Comparison of ENCODE assay signal across 8 cellular contexts in the genomic region with DNA sequence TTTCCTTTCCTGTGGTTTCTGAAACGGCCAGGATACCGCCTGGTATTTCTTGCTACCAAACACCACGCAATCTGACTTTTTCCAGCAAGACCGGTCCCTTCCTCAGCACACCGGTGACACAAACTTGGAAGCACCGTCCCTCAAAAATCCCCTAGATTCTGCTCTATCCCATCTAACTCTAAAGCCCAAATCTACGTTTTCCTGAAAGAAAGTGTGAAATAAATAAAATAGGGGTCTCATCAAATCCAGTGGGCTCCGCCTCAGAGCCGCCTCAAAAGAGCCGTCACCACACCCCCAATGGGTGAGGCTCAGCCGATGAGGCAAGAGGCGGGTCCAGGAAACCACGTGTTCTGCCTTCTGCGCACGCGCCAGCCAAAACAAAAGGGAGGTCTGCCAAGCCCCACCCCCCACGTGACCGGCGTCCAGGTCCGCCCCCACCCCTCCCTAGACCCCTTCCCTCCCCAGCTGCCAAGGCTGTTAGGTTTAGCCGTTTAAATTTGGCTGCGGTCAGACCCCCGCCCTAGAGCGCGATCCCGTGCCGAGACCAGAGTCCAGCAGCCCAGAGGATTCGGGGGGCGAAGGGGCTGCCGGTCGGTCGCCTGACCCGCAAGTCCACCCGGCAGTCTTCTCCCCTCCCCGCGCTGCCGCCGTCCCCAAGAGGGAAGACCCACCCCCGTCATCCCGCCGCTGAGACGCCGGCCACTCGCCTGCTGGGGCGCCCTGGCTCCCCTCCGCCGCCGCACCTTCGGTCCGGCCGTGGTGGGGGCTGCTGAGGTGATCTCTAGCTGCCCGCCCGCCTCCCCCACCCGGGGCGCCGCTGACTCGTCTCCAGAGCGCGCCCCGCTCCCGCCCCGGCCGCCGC. TPM values are rescaled to one million over a fixed set of nuclear protein-coding genes. Genes with fewer than 3 reads are reported as not detected.
DNase-seq lines count a peak whose midpoint lies in the region; ATAC-seq and TF ChIP-seq lines count a peak whose summit lies in the region.

No MANE protein-coding gene starts in this region.

- WGBS in gastroesophageal sphincter (ENCODE audit: low coverage in 1 of 2), 2 donors, result 0 to 3% methylated on average over 6 to 7 of the region's 64 CpGs

- no peaks in the 10 kb centered on the region for H3K9me3 ChIP-seq in gastroesophageal sphincter
- no peaks in the 10 kb centered on the region for H3K9me3 ChIP-seq in neutrophil

- H3K36me3 ChIP-seq in gastroesophageal sphincter (no peaks in the 10 kb centered on the region), neutrophil (no peaks in the 10 kb centered on the region)

- H3K4me1 Mint-ChIP-seq in HFFc6 (ENCODE audit: low read depth), result peaks cover 42% of the 10 kb centered on the region

- H3K27ac Mint-ChIP-seq in HFFc6, result peak overlapping the region; percentile 99

- peak; percentile 88 for ATAC-seq in gastroesophageal sphincter

- peak overlapping the region; percentile 98 for H3K4me3 Mint-ChIP-seq in HFFc6

- peak overlapping the region; percentile 87 to 100 (median 100) for H3K27ac ChIP-seq in gastroesophageal sphincter
- peak overlapping the region; percentile 99 for H3K27ac ChIP-seq in neutrophil
- H3K27ac ChIP-seq in substantia nigra (ENCODE audit: low read depth, low read length, poor library complexity, severe bottlenecking), result peak overlapping the region; percentile 99

- no peaks in the 10 kb centered on the region; the same call in 1 of the 2 replicates for H3K27me3 Mint-ChIP-seq in HFFc6 (ENCODE audit: insufficient read depth)

- H3K4me3 ChIP-seq in gastroesophageal sphincter, result peak overlapping the region; percentile 46 to 87
- peak overlapping the region; percentile 60 to 95 for H3K4me3 ChIP-seq in neutrophil (ENCODE audit: low read depth in 1 of 2, low read length in 1 of 2)

- no peaks in the 10 kb centered on the region for H3K27me3 ChIP-seq in gastroesophageal sphincter
- H3K27me3 ChIP-seq in neutrophil, result peaks cover 14% of the 10 kb centered on the region

- TF ChIP-seq CTCF in HFFc6 (IDR thresholded peaks at IDR 0.05), result no peak
- no peak for TF ChIP-seq CTCF in gastroesophageal sphincter (IDR thresholded peaks at IDR 0.05)
- no peak for TF ChIP-seq CTCF in neutrophil (IDR thresholded peaks at IDR 0.05)

- no peaks in the 10 kb centered on the region for H3K36me3 Mint-ChIP-seq in HFFc6 (ENCODE audit: low read depth)

- DNase-seq in GM04504 (ENCODE audit: low read depth) (peak; percentile 86), HFFc6 (peak; percentile 95), NAMALWA (ENCODE audit: low spot score) (peak; percentile 98), SK-N-DZ (ENCODE audit: low spot score) (peak; percentile 94), substantia nigra (lab: John Stamatoyannopoulos, UW) (peak; percentile 80 to 99 (median 95))
- DNase-seq in activated naive CD4-positive, alpha-beta T cell treated with anti-CD3 and anti-CD28 coated beads, Interleukin-2, amount 50 U/mL, for 16 hours, result peak; percentile 97

- TF ChIP-seq EP300 in gastroesophageal sphincter (IDR thresholded peaks at IDR 0.05), result no peak

- H3K4me1 ChIP-seq in gastroesophageal sphincter (peaks cover 8 to 48% (median 10%) of the 10 kb centered on the region in 3 donors), neutrophil (ENCODE audit: control insufficient read depth in 1 of 2, insufficient read depth in 1 of 2, low read depth in 1 of 2, low read length in 1 of 2) (peaks cover 26 to 27% of the 10 kb centered on the region in 2 experiments)

- no peaks in the 10 kb centered on the region for H3K9me3 Mint-ChIP-seq in HFFc6

- TF ChIP-seq POLR2A in gastroesophageal sphincter (IDR thresholded peaks at IDR 0.05), result peak; percentile 69 to 81

RNA-seq across cellular contexts. Expression of gene KANSL1L, which starts 0.5 kb away (rescaled TPM):
- total RNA-seq in HFFc6 (2021; fragmentation: NEBNext Ultra II Directional; extraction: Animal tissue kit (Norgen Biotek cat#: 25700)), result 1 to 10 TPM; 3.3 to 6.0 (median 4.8) TPM
- polyA plus RNA-seq in SK-N-DZ (2014; cell fraction: cytosol; rRNA removed), result 11.6 and 15.3 TPM in 2 replicates
- polyA plus RNA-seq in SK-N-DZ (2014; cell fraction: nucleus; rRNA removed), result 9.0 and 20.9 TPM in 2 replicates
- 10 to 100 TPM; 24.2 to 54.6 (median 37.9) TPM for total RNA-seq in gastroesophageal sphincter

RNA-seq across cellular contexts. Expression of gene ACADL, which starts 54.6 kb away (rescaled TPM):
- total RNA-seq in HFFc6 (2021; fragmentation: NEBNext Ultra II Directional; extraction: Animal tissue kit (Norgen Biotek cat#: 25700)), result not detected
- 0.03 TPM in 1 of 2 replicates, not detected in the other for polyA plus RNA-seq in SK-N-DZ (2014; cell fraction: cytosol; rRNA removed)
- polyA plus RNA-seq in SK-N-DZ (2014; cell fraction: nucleus; rRNA removed), result 0.05 TPM in 1 of 2 replicates, not detected in the other
- 1 to 10 TPM in 3 of 4 donors, under 1 TPM in 1; 0.58 to 5.9 (median 2.5) TPM for total RNA-seq in gastroesophageal sphincter

Comparison
In these comparisons a context has a peak if more than half of its experiments do, and no peak if none do; other contexts are left out.
1. Peak in every context shown above with its lines: DNase-seq, ATAC-seq, H3K4me3 ChIP-seq and H3K27ac ChIP-seq.